ENCODE assay signal across 8 cellular contexts in the genomic region with DNA sequence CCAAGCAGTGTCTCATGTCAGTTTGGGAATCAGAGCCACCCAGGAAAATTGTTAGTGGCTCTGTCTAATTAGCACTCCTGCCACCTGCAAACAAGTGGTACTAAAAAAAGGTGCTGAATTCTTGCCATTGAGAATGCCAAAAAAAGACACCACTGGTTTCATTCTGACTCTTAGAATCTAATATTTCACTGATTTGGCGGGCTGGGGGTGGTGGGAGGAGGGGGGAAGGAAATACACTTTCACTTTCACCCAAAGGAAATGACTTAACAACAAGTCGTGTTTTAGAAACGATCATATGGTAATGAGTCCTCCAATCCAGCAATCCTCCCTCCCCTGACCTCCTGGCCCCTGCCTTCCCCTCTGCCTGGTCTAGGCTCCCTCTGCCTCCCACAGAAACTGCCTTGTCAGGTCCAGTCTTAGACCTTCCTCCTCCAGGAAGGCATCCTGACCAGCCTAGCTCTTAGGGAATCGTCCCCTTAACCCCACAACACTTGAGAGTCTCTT. TPM values are rescaled to one million over a fixed set of nuclear protein-coding genes. Genes with fewer than 3 reads are reported as not detected.
DNase-seq lines count a peak whose midpoint lies in the region; ATAC-seq, FAIRE-seq and TF ChIP-seq lines count a peak whose summit lies in the region.

No MANE protein-coding gene starts in this region.

- TF ChIP-seq EP300 in K562 (IDR thresholded peaks at IDR 0.05; ENCODE audit: low read length), result no peak; the same call in 1 of the 2 replicates

- CTCF ChIA-PET in HCT116 (lab: Charles Lee), result no interaction called here
- CTCF ChIA-PET in K562 (lab: Yijun Ruan, JAX; ENCODE audit: low intra/inter-chr PET ratio), result no interaction called here

- H3K9me3 ChIP-seq in HCT116 (ENCODE audit: control insufficient read depth in 1 of 2, insufficient read depth in 1 of 2, low read depth in 1 of 2, low read length in 2 of 2) (no peaks in the 10 kb centered on the region), K562 (replicated peaks; ENCODE audit: control insufficient read depth, insufficient read depth, low read depth, low read length) (no peaks in the 10 kb centered on the region)

- peaks cover 5% of the 10 kb centered on the region for H3K4me1 Mint-ChIP-seq in endothelial cell (ENCODE audit: unreplicated experiment)

- intact Hi-C loops in HCT116 (cut with micrococcal nuclease), result no loop called here
- intact Hi-C loops in K562 (cut with micrococcal nuclease), result no loop called here

- no peaks in the 10 kb centered on the region for H3K79me2 ChIP-seq in HCT116 (ENCODE audit: insufficient read depth, low read length)
- H3K79me2 ChIP-seq in K562 (ENCODE audit: control insufficient read depth, insufficient read depth, low read length), result no peaks in the 10 kb centered on the region

- peaks cover 2% of the 10 kb centered on the region for H3K9me1 ChIP-seq in K562 (ENCODE audit: control insufficient read depth, insufficient read depth, low read length)

- no peaks in the 10 kb centered on the region for H3K9me3 Mint-ChIP-seq in endothelial cell (ENCODE audit: unreplicated experiment)

- no peaks in the 10 kb centered on the region for H3K9me2 ChIP-seq in HCT116 (ENCODE audit: insufficient read depth)

- H3K27ac ChIP-seq in HCT116 (ENCODE audit: low read depth, low read length), result peak overlapping the region; percentile 32; the same call in 1 of the 2 replicates
- H3K27ac ChIP-seq in K562 (ENCODE audit: extremely low read depth, low read depth, low read length), result no peak overlapping the region

- H3K36me3 ChIP-seq in HCT116 (ENCODE audit: control insufficient read depth in 1 of 2, insufficient read depth in 2 of 2, low read length in 2 of 2), result no peaks in the 10 kb centered on the region
- H3K36me3 ChIP-seq in K562 (ENCODE audit: control insufficient read depth, insufficient read depth, low read length), result no peaks in the 10 kb centered on the region

- ATAC-seq in HCT116 (peak; percentile 30), K562 (peak; percentile 29; the same call in 1 of the 3 replicates)

- H4K20me1 ChIP-seq in HCT116 (ENCODE audit: insufficient read depth), result no peaks in the 10 kb centered on the region
- no peaks in the 10 kb centered on the region; the same call in 1 of the 2 replicates for H4K20me1 ChIP-seq in K562 (replicated peaks; ENCODE audit: control insufficient read depth, insufficient read depth, low read length)

- RAD21 ChIA-PET in HCT116 (lab: Charles Lee; ENCODE audit: low non-redundant PET in 1 of 2, low total read pairs in 2 of 2, uncharacterized antibody in 2 of 2, unreplicated experiment in 2 of 2), result no interaction called here

- TF ChIP-seq RAD21 in HCT116 (IDR thresholded peaks at IDR 0.05; ENCODE audit: low read depth), result no peak
- TF ChIP-seq RAD21 in K562 (CRISPR knock-in tag; conservative IDR thresholded peaks at IDR 0.05 in 1 of 2, IDR thresholded peaks at IDR 0.05 in 1 of 2), result no peak

- H3K4me2 ChIP-seq in HCT116 (ENCODE audit: low read length) (peak overlapping the region; percentile 96), K562 (ENCODE audit: insufficient read depth, low read length) (peak overlapping the region; percentile 42)

- H3K36me3 Mint-ChIP-seq in endothelial cell (ENCODE audit: low read depth, unreplicated experiment), result peaks cover 4% of the 10 kb centered on the region

- TF ChIP-seq POLR2A in GM12891 (IDR thresholded peaks at IDR 0.05; ENCODE audit: low read depth, low read length) (no peak), HCT116 (IDR thresholded peaks at IDR 0.05; ENCODE audit: borderline replicate concordance, extremely low read depth, insufficient read depth, insufficient read length) (no peak), K562 (conservative IDR thresholded peaks at IDR 0.05) (no peak)

- H3K27ac Mint-ChIP-seq in endothelial cell (ENCODE audit: unreplicated experiment), result no peak overlapping the region

- peaks cover 29 to 64% of the 10 kb centered on the region in 2 experiments for H3K4me1 ChIP-seq in HCT116 (ENCODE audit: control insufficient read depth in 1 of 2, insufficient read depth in 2 of 2, low read length in 2 of 2)
- peaks cover 4 to 9% of the 10 kb centered on the region in 2 experiments; a peak in 3 of 5 replicates for H3K4me1 ChIP-seq in K562 (replicated peaks in 1 of 2; ENCODE audit: control insufficient read depth in 2 of 2, insufficient read depth in 2 of 2, low read length in 2 of 2)

- FAIRE-seq in GM12891 (lab: Jason Lieb, UNC), result peak; percentile 82
- no peak for FAIRE-seq in K562 (lab: Jason Lieb, UNC)

- H3K9ac ChIP-seq in HCT116 (ENCODE audit: low read length) (peak overlapping the region; percentile 74), K562 (ENCODE audit: insufficient read depth in 1 of 2, low read depth in 2 of 2, low read length in 2 of 2) (no peak overlapping the region)

- WGBS in K562 (ENCODE audit: insufficient coverage, low coverage, missing lambda C conversion rate), result 0% methylated on average over 3 of the region's 4 CpGs

- no peak for TF ChIP-seq CTCF in HCT116 (IDR thresholded peaks at IDR 0.05 in 2 of 3, conservative IDR thresholded peaks at IDR 0.05 in 1 of 3; ENCODE audit: borderline replicate concordance in 1 of 3, insufficient read depth in 1 of 3, low read depth in 2 of 3, low read length in 2 of 3)
- TF ChIP-seq CTCF in K562 (IDR thresholded peaks at IDR 0.05 in 2 of 3, conservative IDR thresholded peaks at IDR 0.05 in 1 of 3; ENCODE audit: insufficient read depth in 2 of 3, low read depth in 1 of 3, low read length in 3 of 3), result no peak
- TF ChIP-seq CTCF in endothelial cell (IDR thresholded peaks at IDR 0.05; ENCODE audit: unreplicated experiment), result no peak

- TSS peak; percentile 78 for BruUV-seq in HCT116 (replicated peaks; lab: Mats Ljungman, UMichigan)
- BruUV-seq in K562 (replicated peaks; lab: Mats Ljungman, UMichigan), result no TSS peak

- POLR2A ChIA-PET in HCT116 (lab: Charles Lee), result no interaction called here
- POLR2A ChIA-PET in K562 (lab: Yijun Ruan, JAX), result no interaction called here

- H2AFZ ChIP-seq in HCT116 (ENCODE audit: low read depth, low read length, poor library complexity, severe bottlenecking) (peak overlapping the region; percentile 67), K562 (ENCODE audit: low read depth, low read length) (peak overlapping the region; percentile 22; the same call in 1 of the 2 replicates)

- peak overlapping the region; percentile 40 to 61 for H3K4me3 ChIP-seq in HCT116 (replicated peaks in 1 of 2; ENCODE audit: low read depth in 1 of 2, low read length in 2 of 2)
- no peak overlapping the region for H3K4me3 ChIP-seq in K562

- DNase-seq in GM12891 (ENCODE audit: insufficient read length, low spot score) (no peak), HCT116 (ENCODE audit: low read depth, low spot score) (no peak), NCI-H2029 treated with DMSO at 0.1 percent for 48 hours (lab: John Stamatoyannopoulos, UW) (peak; percentile 45), K562 (ENCODE audit: extremely low read depth in 1 of 4, low spot score in 3 of 4) (no peak), endothelial cell (ENCODE audit: low spot score) (no peak), NCI-H2227 treated with DMSO at 0.1 percent for 48 hours (lab: John Stamatoyannopoulos, UW) (no peak), globus pallidus (ENCODE audit: low spot score) (no peak)
- peak; percentile 28 to 29 for DNase-seq in stimulated activated CD4-positive, alpha-beta T cell treated with anti-CD3 and anti-CD28 coated beads, Interleukin-12 subunit alpha, Interleukin-12 subunit beta, amount 100 ng/mL, for 24 hours (ENCODE audit: low read depth in 2 of 2)

- no peak overlapping the region for H3K4me3 Mint-ChIP-seq in endothelial cell (ENCODE audit: unreplicated experiment)

- H3K27me3 ChIP-seq in HCT116 (ENCODE audit: insufficient read depth, low read length), result no peaks in the 10 kb centered on the region
- peaks cover 6 to 26% of the 10 kb centered on the region in 2 experiments; a peak in 3 of 5 replicates for H3K27me3 ChIP-seq in K562 (ENCODE audit: control insufficient read depth in 2 of 2, insufficient read depth in 2 of 2, low read length in 2 of 2)

- H3K27me3 Mint-ChIP-seq in endothelial cell (ENCODE audit: unreplicated experiment), result peaks cover 12% of the 10 kb centered on the region

- in situ Hi-C loops in K562 (cut with MboI), result no loop called here

TF ChIP-seq in GM12891, 5 proteins besides CTCF, POLR2A, EP300 and RAD21:
- TF ChIP-seq POU2F2 (IDR thresholded peaks at IDR 0.05; ENCODE audit: low read depth, low read length) (0 out of 2 replicates have a peak, but pooled peaks have one; percentile 6), TAF1 (IDR thresholded peaks at IDR 0.05; ENCODE audit: low read depth, low read length) (no peak)
TF ChIP-seq in GM12891: peak in this region for 1.

TF ChIP-seq in HCT116, 20 proteins besides CTCF, POLR2A, EP300 and RAD21 (continues in another document):
- TF ChIP-seq SP1 (IDR thresholded peaks at IDR 0.05; ENCODE audit: low read depth) (no peak), POLR2AphosphoS5 (IDR thresholded peaks at IDR 0.05; ENCODE audit: low read depth, low read length) (no peak), EZH2 (IDR thresholded peaks at IDR 0.05) (no peak)

TF ChIP-seq in K562, 482 proteins besides CTCF, POLR2A, EP300 and RAD21 (continues in another document):
- TF ChIP-seq GABPA (tag; conservative IDR thresholded peaks at IDR 0.05; ENCODE audit: low read depth) (peak; percentile 63; the same call in 1 of the 2 replicates), MAZ (CRISPR knock-in tag; conservative IDR thresholded peaks at IDR 0.05 in 1 of 2, IDR thresholded peaks at IDR 0.05 in 1 of 2) (peak in 1 of 2 experiments; percentile 35; a peak in 2 of 4 replicates), ZNF197 (CRISPR knock-in tag; IDR thresholded peaks at IDR 0.05; ENCODE audit: low read depth) (no peak)

RNA-seq across cellular contexts. Expression of a gene that starts 4.4 kb away (rescaled TPM):
- polyA plus RNA-seq in GM12891 (2012; ENCODE audit: low read depth, missing spikeins), result 2.1 TPM
- total RNA-seq in HCT116 (2021; ENCODE audit: unreplicated experiment) (16.7 TPM), K562 (2014; rRNA removed) (0.12 and 0.14 TPM in 2 replicates), K562 (2014; rRNA removed; fragmentation: Illumina TruSeq; extraction: Trizol) (0.07 and 0.13 TPM in 2 replicates), K562 (2015; rRNA removed; fragmentation: Illumina TruSeq; extraction: Trizol) (0.04 and 0.07 TPM in 2 replicates), K562 (2021) (0.20 and 0.31 TPM in 2 replicates), endothelial cell (ENCODE audit: unreplicated experiment) (17.5 TPM)
- polyA plus RNA-seq in HCT116 (2012), result 13.5 and 18.3 TPM in 2 replicates
- total RNA-seq in K562 (2011; cell fraction: chromatin; rRNA removed; ENCODE audit: low replicate concordance), result 0.14 and 0.16 TPM in 2 replicates
- 0.13 TPM in 1 of 2 replicates, not detected in the other for total RNA-seq in K562 (2011; cell fraction: nucleolus; rRNA removed)
- total RNA-seq in K562 (2011; cell fraction: nucleoplasm; rRNA removed), result 0.15 TPM in 1 of 2 replicates, not detected in the other
- polyA plus RNA-seq in K562 (2011; rRNA removed) (0.03 TPM in 2 replicates), K562 (2014; fragmentation: Illumina TruSeq; extraction: Trizol) (0.12 and 0.16 TPM in 2 replicates), K562 (2014; fragmentation: Nextera tagmentation; extraction: Ambion mirVana) (under 1 TPM in 1 of 2 experiments, not detected in 1; 0.03 TPM), K562 (2014; rRNA removed) (0.08 and 0.18 TPM in 2 replicates)
- polyA plus RNA-seq in K562 (2011; cell fraction: cytosol; rRNA removed), result 0.01 and 0.03 TPM in 2 replicates
- 0.04 and 0.08 TPM in 2 replicates for polyA plus RNA-seq in K562 (2011; cell fraction: nucleus; rRNA removed)
- 0.23 and 2.7 TPM in 2 replicates for polyA plus RNA-seq in K562 (2012)
- polyA minus RNA-seq in K562 (2011; rRNA and poly(A)+ RNA removed), result not detected in 2 replicates
- not detected in 2 replicates for polyA minus RNA-seq in K562 (2011; cell fraction: cytosol; rRNA and poly(A)+ RNA removed)
- not detected in 2 replicates for polyA minus RNA-seq in K562 (2011; cell fraction: nucleus; rRNA and poly(A)+ RNA removed)

Comparison
In these comparisons a context has a peak if more than half of its experiments do, and no peak if none do; other contexts are left out.
1. DNase-seq: peak in NCI-H2029 treated with DMSO at 0.1 percent for 48 hours (single experiment) and stimulated activated CD4-positive, alpha-beta T cell treated with anti-CD3 and anti-CD28 coated beads, Interleukin-12 subunit alpha, Interleukin-12 subunit beta, amount 100 ng/mL, for 24 hours (2 of 2); none in GM12891 (single experiment), HCT116 (single experiment), K562 (0 of 4), endothelial cell (single experiment), NCI-H2227 treated with DMSO at 0.1 percent for 48 hours (single experiment) and globus pallidus (single experiment).
2. RNA of a gene that starts 4.4 kb away (total RNA-seq): 17.5 TPM in endothelial cell (single experiment) and 16.7 TPM in HCT116 (single experiment); 0.04 to 0.31 TPM in K562; every median in the first group is over 10 times any median in the second.